ENCODE assay signal across 23 cellular contexts in the genomic region with DNA sequence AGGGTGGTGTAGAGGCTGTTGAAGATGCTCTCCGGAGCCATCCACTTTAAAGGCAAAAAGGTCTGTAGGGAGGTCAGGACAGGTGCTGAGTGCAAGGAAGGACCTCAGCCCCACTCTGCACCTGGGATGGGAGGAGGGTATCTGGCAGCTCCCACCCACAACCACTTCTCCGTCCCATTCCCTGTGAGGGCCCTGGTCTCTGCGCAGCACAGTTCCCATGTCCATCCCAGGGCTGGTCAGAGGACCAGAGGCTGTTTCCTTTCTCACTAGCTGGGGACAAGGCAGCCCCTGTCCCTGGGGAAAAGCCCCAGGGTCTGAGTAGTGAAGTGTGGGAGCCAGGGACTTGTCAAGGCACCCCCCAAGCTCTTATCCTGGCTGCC. TPM values are rescaled to one million over a fixed set of nuclear protein-coding genes. Genes with fewer than 3 reads are reported as not detected.
DNase-seq lines count a peak whose midpoint lies in the region; ATAC-seq, FAIRE-seq and TF ChIP-seq lines count a peak whose summit lies in the region.
"Had no signal": no experiment of that assay in that cellular context is flagged by ENCODE, and none has a peak within 500 bp of the region (broad histone marks: within the 10 kb centered on the region; RNA-seq: fewer than 3 reads in every experiment).

No MANE protein-coding gene starts in this region.

- no peaks in the 10 kb centered on the region for H3K27me3 Mint-ChIP-seq in chondrocyte (ENCODE audit: low read depth)
- no peaks in the 10 kb centered on the region for H3K27me3 Mint-ChIP-seq in osteocyte (ENCODE audit: unreplicated experiment)
- H3K27me3 Mint-ChIP-seq: IgD-negative memory B cell had no signal

- peaks cover 51% of the 10 kb centered on the region for H3K36me3 Mint-ChIP-seq in chondrocyte (ENCODE audit: low read depth)
- peaks cover 61% of the 10 kb centered on the region for H3K36me3 Mint-ChIP-seq in osteocyte (ENCODE audit: unreplicated experiment)
- H3K36me3 Mint-ChIP-seq: CD8-positive, alpha-beta T cell; IgD-negative memory B cell had no signal

- intact Hi-C loops in cardiac septum (cut with DNase I), result no loop called here
- intact Hi-C loops in left cardiac atrium (cut with DNase I), result no loop called here
- intact Hi-C loops in uterus (cut with DNase I; ENCODE audit: low total_unique reads), result no loop called here
- intact Hi-C loops in pancreas (cut with DNase I), result loop anchor here in 1 of 3 donors (10.0 kb wide), 1 partner anchor 225 kb away; no protein-coding TSS in a partner anchor
- intact Hi-C loops in prostate gland (cut with DNase I), result no loop called here

- no peak for FAIRE-seq in pancreas (lab: Jason Lieb, UNC)

- peak; percentile 65 for DNase-seq in cardiac septum (ENCODE audit: low spot score)
- no peak for DNase-seq in left cardiac atrium
- DNase-seq in chondrocyte (ENCODE audit: low spot score), result peak; percentile 60
- DNase-seq in osteocyte (ENCODE audit: extremely low spot score, unreplicated experiment), result no peak
- peak; percentile 14 for DNase-seq in uterus
- DNase-seq in NCI-H2196 treated with DMSO at 0.1 percent for 48 hours (lab: John Stamatoyannopoulos, UW; ENCODE audit: unreplicated experiment), result no peak
- DNase-seq in pancreas, result no peak
- DNase-seq in prostate gland (ENCODE audit: low spot score), result no peak
- DNase-seq: Calu3; CD8-positive, alpha-beta T cell; GF-D8; MG63; NCI-H1048; NCI-H1436; NCI-H1930; NCI-H345; NCI-H526; PC-3 had no signal

- H3K4me3 ChIP-seq in uterus, result no peak overlapping the region
- H3K4me3 ChIP-seq in pancreas, result no peak overlapping the region
- no peak overlapping the region for H3K4me3 ChIP-seq in prostate gland
- H3K4me3 ChIP-seq: BLaER1 treated with 17β-estradiol and CSF1 and Interleukin-3, amounts not matched to agents 10 nM and 100 nM; HAP-1; MG63 had no signal

- peak overlapping the region; percentile 8 for H3K27ac Mint-ChIP-seq in chondrocyte (ENCODE audit: unreplicated experiment)
- H3K27ac Mint-ChIP-seq in osteocyte (ENCODE audit: unreplicated experiment), result peak overlapping the region; percentile 59
- H3K27ac Mint-ChIP-seq: CD8-positive, alpha-beta T cell had no signal

- no peak overlapping the region for H3K27ac ChIP-seq in uterus
- no peak overlapping the region for H3K27ac ChIP-seq in pancreas
- H3K27ac ChIP-seq in prostate gland, result no peak overlapping the region
- H3K27ac ChIP-seq: RWPE1 had no signal

- H3K4me1 ChIP-seq in uterus (no peaks in the 10 kb centered on the region), pancreas (no peaks in the 10 kb centered on the region), prostate gland (replicated peaks) (no peaks in the 10 kb centered on the region)
- H3K4me1 ChIP-seq: HAP-1 had no signal

- H3K4me1 Mint-ChIP-seq in chondrocyte (ENCODE audit: low read depth) (peaks cover 14% of the 10 kb centered on the region), osteocyte (ENCODE audit: unreplicated experiment) (peaks cover 49% of the 10 kb centered on the region)

- ATAC-seq in left cardiac atrium (no peak), pancreas (no peak)
- ATAC-seq: CD8-positive, alpha-beta T cell had no signal

- WGBS in pancreas, 2 donors, result 93 to 95% methylated on average over 3 of the region's 3 CpGs
- WGBS in prostate gland, result 93% methylated on average over 3 of the region's 3 CpGs

- no peak for TF ChIP-seq POLR2A in uterus (IDR thresholded peaks at IDR 0.05)
- TF ChIP-seq POLR2A in prostate gland (IDR thresholded peaks at IDR 0.05), result no peak

- H3K27me3 ChIP-seq in uterus, result no peaks in the 10 kb centered on the region
- H3K27me3 ChIP-seq in pancreas, result no peaks in the 10 kb centered on the region
- no peaks in the 10 kb centered on the region for H3K27me3 ChIP-seq in prostate gland (replicated peaks; ENCODE audit: insufficient read depth)
- H3K27me3 ChIP-seq: BLaER1 treated with 17β-estradiol and CSF1 and Interleukin-3, amounts not matched to agents 10 nM and 100 nM; MG63 had no signal

- H3K4me3 Mint-ChIP-seq in chondrocyte (ENCODE audit: unreplicated experiment) (no peak overlapping the region), osteocyte (ENCODE audit: unreplicated experiment) (no peak overlapping the region)
- H3K4me3 Mint-ChIP-seq: CD8-positive, alpha-beta T cell; IgD-negative memory B cell had no signal

- H3K9me3 ChIP-seq in uterus (no peaks in the 10 kb centered on the region), pancreas (no peaks in the 10 kb centered on the region), prostate gland (no peaks in the 10 kb centered on the region)
- H3K9me3 ChIP-seq: BLaER1 treated with 17β-estradiol and CSF1 and Interleukin-3, amounts not matched to agents 10 nM and 100 nM; HAP-1; MG63 had no signal

- H3K36me3 ChIP-seq in uterus (no peaks in the 10 kb centered on the region), pancreas (no peaks in the 10 kb centered on the region), prostate gland (no peaks in the 10 kb centered on the region)
- H3K36me3 ChIP-seq: HAP-1 had no signal

- TF ChIP-seq CTCF in chondrocyte (IDR thresholded peaks at IDR 0.05) (no peak), osteocyte (IDR thresholded peaks at IDR 0.05) (no peak), uterus (IDR thresholded peaks at IDR 0.05) (no peak), pancreas (IDR thresholded peaks at IDR 0.05) (no peak), prostate gland (IDR thresholded peaks at IDR 0.05) (no peak)

- H3K9me3 Mint-ChIP-seq in chondrocyte (ENCODE audit: low read depth) (no peaks in the 10 kb centered on the region), osteocyte (ENCODE audit: unreplicated experiment) (no peaks in the 10 kb centered on the region)
- H3K9me3 Mint-ChIP-seq: CD8-positive, alpha-beta T cell; IgD-negative memory B cell had no signal

RNA-seq across cellular contexts. Expression of a gene that starts 33.7 kb away (rescaled TPM):
- total RNA-seq in cardiac septum (11.9 TPM), left cardiac atrium (10 to 100 TPM; 18.3 to 41.6 TPM), chondrocyte (0.62 to 1.7 TPM (median 0.65 TPM) in 3 replicates), osteocyte (1.1 and 1.2 TPM in 2 replicates), uterus (10 to 100 TPM in 3 of 4 donors, 1 to 10 TPM in 1; 1.0 to 42.9 (median 22.8) TPM), pancreas (10 to 100 TPM in 3 of 6 donors, 1 to 10 TPM in 3; 1.4 to 51.2 (median 7.6) TPM), prostate gland (10 to 100 TPM; 11.0 to 36.4 TPM)
- polyA plus RNA-seq in pancreas, result 1 to 10 TPM; 1.9 to 2.6 TPM
- total RNA-seq: A673, Calu3, PC-3 had no signal

RNA-seq across cellular contexts. Expression of a gene that starts 35.6 kb away (rescaled TPM):
- total RNA-seq in cardiac septum (54.6 TPM), left cardiac atrium (10 to 100 TPM; 62.9 to 68.3 TPM), chondrocyte (331 to 532 TPM (median 499 TPM) in 3 replicates), osteocyte (1,093 and 1,131 TPM in 2 replicates), uterus (100 to 1,000 TPM in 3 of 4 donors, 10 to 100 TPM in 1; 60.2 to 378 (median 235) TPM), pancreas (10 to 100 TPM in 4 of 6 donors, 1 to 10 TPM in 2; 7.2 to 48.6 (median 15.6) TPM), prostate gland (100 to 1,000 TPM in 1 of 2 donors, 10 to 100 TPM in 1; 14.5 to 161 TPM)
- 10 to 100 TPM; 11.5 to 17.0 TPM for polyA plus RNA-seq in pancreas
- total RNA-seq: Calu3 had no signal

RNA-seq across cellular contexts. Expression of a gene that starts 46.5 kb away (rescaled TPM):
- total RNA-seq in cardiac septum (0.16 TPM), left cardiac atrium (not detected), chondrocyte (0.44 to 0.57 TPM in 2 of 3 replicates, not detected in the other), osteocyte (0.71 and 1.0 TPM in 2 replicates), uterus (under 1 TPM; 0.29 to 0.77 (median 0.38) TPM), pancreas (under 1 TPM in 2 of 6 donors, not detected in 4; 0.13 to 0.16 TPM), prostate gland (1 to 10 TPM in 1 of 2 donors, not detected in 1; 3.2 TPM)
- under 1 TPM in 1 of 2 donors, not detected in 1; 0.19 TPM for polyA plus RNA-seq in pancreas
- total RNA-seq: A673; Calu3; CD8-positive, alpha-beta T cell; PC-3 had no signal
- polyA plus RNA-seq: IgD-negative memory B cell had no signal

Comparison
In these comparisons a context has a peak if more than half of its experiments do, and no peak if none do; other contexts are left out.
1. DNase-seq: peak in cardiac septum (single experiment), chondrocyte (single experiment) and uterus (2 of 2); none in left cardiac atrium (single experiment), osteocyte (single experiment), NCI-H2196 treated with DMSO at 0.1 percent for 48 hours (single experiment), pancreas (0 of 6) and prostate gland (single experiment).